17 cellular contexts compared by ENCODE assay signal in the genomic region with DNA sequence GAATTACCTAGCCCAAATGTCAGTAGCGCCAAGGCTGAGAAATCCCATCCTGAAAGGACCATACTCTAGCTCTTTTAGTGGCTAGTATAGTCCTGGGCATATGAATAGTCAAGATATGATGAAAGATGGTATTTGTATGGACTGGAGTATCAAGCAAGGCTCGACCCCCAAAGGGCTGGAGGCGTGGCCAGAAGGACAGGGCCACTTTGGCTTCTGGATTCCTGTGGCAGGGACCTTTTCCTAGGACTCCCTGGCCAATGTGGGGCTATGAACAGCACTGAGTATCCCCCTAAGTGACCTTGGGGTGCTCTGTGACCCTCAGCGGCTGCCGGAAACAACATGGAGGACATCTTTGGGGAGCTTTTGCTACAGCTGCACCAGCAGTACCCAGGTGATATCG.
"Had no signal": no experiment of that assay in that cellular context is flagged by ENCODE, and none has a peak within 500 bp of the region (broad histone marks: within the 10 kb centered on the region; RNA-seq: fewer than 3 reads in every experiment).

No MANE protein-coding gene starts in this region.

- H3K9me3 Mint-ChIP-seq: activated B cell treated with CpG ODN at 0.5 μM for 24 hours; activated naive CD8-positive, alpha-beta T cell treated with anti-CD3 and anti-CD28 coated beads, Interleukin-2, amount 10 ng/mL, durations not matched to agents 7 days and 5 days; activated T-helper 1 cell treated with anti-CD3 and anti-CD28 coated beads, Interleukin-12 subunit alpha, Interleukin-12 subunit beta, Interleukin-2, Interleukin-4 antibody, amounts not matched to agents 30 ng/mL and 10 ng/mL and 1 ng/mL, durations not matched to agents 14 hours and 24 hours and 36 hours; dendritic cell treated with granulocyte-macrophage colony-stimulating factor and Interleukin-4, amounts not matched to agents 40 ng/mL and 50 ng/mL, for 4 days; memory B cell; nephron; stimulated activated naive CD8-positive, alpha-beta T cell treated with anti-CD3 and anti-CD28 coated beads, Interleukin-15, amount 100 ng/mL, for 72 hours had no signal

- H3K27ac Mint-ChIP-seq: activated B cell treated with CpG ODN at 0.5 μM for 24 hours; activated T-helper 1 cell treated with anti-CD3 and anti-CD28 coated beads, Interleukin-12 subunit alpha, Interleukin-12 subunit beta, Interleukin-2, Interleukin-4 antibody, amounts not matched to agents 30 ng/mL and 10 ng/mL and 1 ng/mL, durations not matched to agents 14 hours and 24 hours and 36 hours; dendritic cell treated with granulocyte-macrophage colony-stimulating factor and Interleukin-4, amounts not matched to agents 40 ng/mL and 50 ng/mL, for 4 days; memory B cell; nephron; stimulated activated naive CD8-positive, alpha-beta T cell treated with anti-CD3 and anti-CD28 coated beads, Interleukin-15, amount 100 ng/mL, for 72 hours had no signal

- ATAC-seq: stimulated activated naive CD8-positive, alpha-beta T cell treated with anti-CD3 and anti-CD28 coated beads, Interleukin-15, amount 100 ng/mL, for 72 hours had no signal

- H3K27me3 ChIP-seq: cardiac muscle cell, esophagus squamous epithelium, suprapubic skin had no signal

- H3K4me3 ChIP-seq: cardiac muscle cell, esophagus squamous epithelium, suprapubic skin had no signal

- H3K9me3 ChIP-seq: esophagus squamous epithelium, suprapubic skin had no signal

- H3K4me3 Mint-ChIP-seq: activated B cell treated with CpG ODN at 0.5 μM for 24 hours; activated naive CD8-positive, alpha-beta T cell treated with anti-CD3 and anti-CD28 coated beads, Interleukin-2, amount 10 ng/mL, durations not matched to agents 7 days and 5 days; activated T-helper 1 cell treated with anti-CD3 and anti-CD28 coated beads, Interleukin-12 subunit alpha, Interleukin-12 subunit beta, Interleukin-2, Interleukin-4 antibody, amounts not matched to agents 30 ng/mL and 10 ng/mL and 1 ng/mL, durations not matched to agents 14 hours and 24 hours and 36 hours; dendritic cell treated with granulocyte-macrophage colony-stimulating factor and Interleukin-4, amounts not matched to agents 40 ng/mL and 50 ng/mL, for 4 days; memory B cell; nephron; stimulated activated naive CD8-positive, alpha-beta T cell treated with anti-CD3 and anti-CD28 coated beads, Interleukin-15, amount 100 ng/mL, for 72 hours had no signal

- H3K27me3 Mint-ChIP-seq: activated B cell treated with CpG ODN at 0.5 μM for 24 hours; activated naive CD8-positive, alpha-beta T cell treated with anti-CD3 and anti-CD28 coated beads, Interleukin-2, amount 10 ng/mL, durations not matched to agents 7 days and 5 days; dendritic cell treated with granulocyte-macrophage colony-stimulating factor and Interleukin-4, amounts not matched to agents 40 ng/mL and 50 ng/mL, for 4 days; memory B cell; stimulated activated naive CD8-positive, alpha-beta T cell treated with anti-CD3 and anti-CD28 coated beads, Interleukin-15, amount 100 ng/mL, for 72 hours had no signal

- DNase-seq: activated B cell treated with CpG ODN at 0.5 μM for 24 hours; activated CD4-positive, alpha-beta T cell treated with anti-CD3 and anti-CD28 coated beads for 4 hours; activated naive CD8-positive, alpha-beta T cell treated with anti-CD3 and anti-CD28 coated beads, Interleukin-2, amount 10 ng/mL, durations not matched to agents 7 days and 5 days; amygdala; effector CD8-positive, alpha-beta T cell; esophagus squamous epithelium; occipital lobe; stimulated activated naive CD8-positive, alpha-beta T cell treated with anti-CD3 and anti-CD28 coated beads, Interleukin-15, amount 100 ng/mL, for 72 hours; SW 1271; T-helper 9 cell; trophoblast cell had no signal

- H3K27ac ChIP-seq: cardiac muscle cell, suprapubic skin had no signal
